Comparison of ENCODE assay signal across 22 cellular contexts in genomic region chr13:75145926-75146325, GRCh38.
"Had no signal": no experiment of that assay in that cellular context is flagged by ENCODE, and none has a peak within 500 bp of the region (broad histone marks: within the 10 kb centered on the region; RNA-seq: fewer than 3 reads in every experiment).

No MANE protein-coding gene starts in this region.

- H3K27ac ChIP-seq: colonic mucosa, left lung, prostate gland, VCaP had no signal

- H3K4me1 ChIP-seq: colonic mucosa, left lung, prostate gland had no signal

- H3K27me3 ChIP-seq: colonic mucosa, left lung had no signal

- H3K27ac Mint-ChIP-seq: activated CD4-positive, alpha-beta memory T cell treated with anti-CD3 and anti-CD28 coated beads, Interleukin-2, amount 10 ng/mL, durations not matched to agents 7 days and 5 days; activated CD4-positive, alpha-beta T cell treated with anti-CD3 and anti-CD28 coated beads for 36 hours; activated naive CD8-positive, alpha-beta T cell treated with anti-CD3 and anti-CD28 coated beads for 36 hours; activated T-cell treated with anti-CD3 and anti-CD28 coated beads, Interleukin-2, amount 50 U/mL, for 72 hours; natural killer cell treated with Interleukin-12 subunit alpha and Interleukin-12 subunit beta and Interleukin-15 and Interleukin-18, amount 100 ng/mL, for 72 hours; T-cell had no signal

- DNase-seq: activated CD4-positive, alpha-beta memory T cell treated with anti-CD3 and anti-CD28 coated beads, Interleukin-2, amount 10 ng/mL, durations not matched to agents 7 days and 5 days; activated CD4-positive, alpha-beta T cell treated with anti-CD3 and anti-CD28 coated beads for 36 hours; activated gamma-delta T cell treated with Interleukin-2 at 50 U/mL for 16 hours; activated naive CD8-positive, alpha-beta T cell treated with anti-CD3 and anti-CD28 coated beads for 36 hours; activated T-cell treated with anti-CD3 and anti-CD28 coated beads, Interleukin-2, amount 50 U/mL, for 72 hours; aorta; colonic mucosa; effector CD8-positive, alpha-beta T cell; foreskin melanocyte; head of caudate nucleus; islet precursor cell; left lung; mucosa of descending colon; occipital lobe; stimulated activated CD4-positive, alpha-beta T cell treated with anti-CD3 and anti-CD28 coated beads, Interleukin-12 subunit alpha, Interleukin-12 subunit beta, amount 100 ng/mL, for 4 hours; stimulated activated naive CD4-positive, alpha-beta T cell treated with Interleukin-2 at 50 U/mL for 16 hours; T-cell; T1000 had no signal

- H3K9me3 ChIP-seq: colonic mucosa, left lung, mucosa of descending colon, prostate gland had no signal

- H3K4me3 ChIP-seq: colonic mucosa, left lung, mucosa of descending colon, prostate gland had no signal

- H3K36me3 ChIP-seq: colonic mucosa, left lung, prostate gland had no signal

- ATAC-seq: activated CD4-positive, alpha-beta T cell treated with anti-CD3 and anti-CD28 coated beads for 36 hours; activated T-cell treated with anti-CD3 and anti-CD28 coated beads, Interleukin-2, amount 50 U/mL, for 72 hours; left lung; mucosa of descending colon; natural killer cell treated with Interleukin-12 subunit alpha and Interleukin-12 subunit beta and Interleukin-15 and Interleukin-18, amount 100 ng/mL, for 72 hours; sciatic nerve; T-cell had no signal

- H3K9me3 Mint-ChIP-seq: activated CD4-positive, alpha-beta memory T cell treated with anti-CD3 and anti-CD28 coated beads, Interleukin-2, amount 10 ng/mL, durations not matched to agents 7 days and 5 days; activated naive CD8-positive, alpha-beta T cell treated with anti-CD3 and anti-CD28 coated beads for 36 hours; T-cell had no signal

- H3K4me1 Mint-ChIP-seq: activated CD4-positive, alpha-beta memory T cell treated with anti-CD3 and anti-CD28 coated beads, Interleukin-2, amount 10 ng/mL, durations not matched to agents 7 days and 5 days; activated CD4-positive, alpha-beta T cell treated with anti-CD3 and anti-CD28 coated beads for 36 hours; activated naive CD8-positive, alpha-beta T cell treated with anti-CD3 and anti-CD28 coated beads for 36 hours; T-cell had no signal

- H3K36me3 Mint-ChIP-seq: activated naive CD8-positive, alpha-beta T cell treated with anti-CD3 and anti-CD28 coated beads for 36 hours; natural killer cell treated with Interleukin-12 subunit alpha and Interleukin-12 subunit beta and Interleukin-15 and Interleukin-18, amount 100 ng/mL, for 72 hours; T-cell had no signal

- H3K4me3 Mint-ChIP-seq: activated CD4-positive, alpha-beta memory T cell treated with anti-CD3 and anti-CD28 coated beads, Interleukin-2, amount 10 ng/mL, durations not matched to agents 7 days and 5 days; activated CD4-positive, alpha-beta T cell treated with anti-CD3 and anti-CD28 coated beads for 36 hours; activated naive CD8-positive, alpha-beta T cell treated with anti-CD3 and anti-CD28 coated beads for 36 hours; activated T-cell treated with anti-CD3 and anti-CD28 coated beads, Interleukin-2, amount 50 U/mL, for 72 hours; natural killer cell treated with Interleukin-12 subunit alpha and Interleukin-12 subunit beta and Interleukin-15 and Interleukin-18, amount 100 ng/mL, for 72 hours; T-cell had no signal
